ENCODE assay signal across 10 cellular contexts in genomic region chr11:117861151-117862018, GRCh38.
DNase-seq lines count a peak whose midpoint lies in the region; ATAC-seq and TF ChIP-seq lines count a peak whose summit lies in the region.
"Had no signal": no experiment of that assay in that cellular context is flagged by ENCODE, and none has a peak within 500 bp of the region (broad histone marks: within the 10 kb centered on the region; RNA-seq: fewer than 3 reads in every experiment).

No MANE protein-coding gene starts in this region.

- no peaks in the 10 kb centered on the region for H3K9me3 ChIP-seq in muscle layer of duodenum (ENCODE audit: control insufficient read depth in 1 of 2, low read length in 2 of 2)

- H3K4me3 ChIP-seq in choroid plexus epithelial cell (ENCODE audit: low read depth, low read length) (no peak overlapping the region), muscle layer of duodenum (ENCODE audit: low read depth in 1 of 2, low read length in 2 of 2) (peak overlapping the region in 1 of 2 donors; percentile 37)
- H3K4me3 ChIP-seq: skin epidermis had no signal

- H3K27me3 ChIP-seq in muscle layer of duodenum (ENCODE audit: low read depth, low read length), result no peaks in the 10 kb centered on the region

- no peak for ATAC-seq in HG02981 (IDR thresholded peaks at IDR 0.05; ENCODE audit: unreplicated experiment)
- ATAC-seq in HG03457 (IDR thresholded peaks at IDR 0.05; ENCODE audit: unreplicated experiment), result no peak
- ATAC-seq in GM21528 (IDR thresholded peaks at IDR 0.05; ENCODE audit: low FRiP score, unreplicated experiment), result no peak
- no peak for ATAC-seq in HG02885 (IDR thresholded peaks at IDR 0.05; ENCODE audit: poor library complexity, unreplicated experiment)

- H3K27ac ChIP-seq in muscle layer of duodenum (ENCODE audit: low read length), result peak overlapping the region; percentile 71

- TF ChIP-seq CTCF in choroid plexus epithelial cell (conservative IDR thresholded peaks at IDR 0.05; ENCODE audit: low read depth, low read length), result no peak

- H3K4me1 ChIP-seq in muscle layer of duodenum (ENCODE audit: control insufficient read depth in 1 of 2, insufficient read depth in 2 of 2, low read length in 2 of 2), result peaks cover 19 to 35% of the 10 kb centered on the region in 2 donors

- DNase-seq in EH (ENCODE audit: low read depth) (peak; percentile 8), NCI-H2196 treated with DMSO at 0.1 percent for 48 hours (lab: John Stamatoyannopoulos, UW; ENCODE audit: unreplicated experiment) (peak; percentile 87), choroid plexus epithelial cell (ENCODE audit: low read depth) (peak; percentile 26)
- DNase-seq: GDM1 had no signal

- no peaks in the 10 kb centered on the region for H3K36me3 ChIP-seq in muscle layer of duodenum (ENCODE audit: control insufficient read depth in 1 of 2, insufficient read depth in 2 of 2, low read length in 2 of 2)

Comparison
In these comparisons a context has a peak if more than half of its experiments do, and no peak if none do; other contexts are left out.
1. DNase-seq: peak in every context shown above with its lines; median percentile 87 in NCI-H2196 treated with DMSO at 0.1 percent for 48 hours; 26 in choroid plexus epithelial cell; 8 in EH.